ENCODE assay signal across 24 cellular contexts in the genomic region with DNA sequence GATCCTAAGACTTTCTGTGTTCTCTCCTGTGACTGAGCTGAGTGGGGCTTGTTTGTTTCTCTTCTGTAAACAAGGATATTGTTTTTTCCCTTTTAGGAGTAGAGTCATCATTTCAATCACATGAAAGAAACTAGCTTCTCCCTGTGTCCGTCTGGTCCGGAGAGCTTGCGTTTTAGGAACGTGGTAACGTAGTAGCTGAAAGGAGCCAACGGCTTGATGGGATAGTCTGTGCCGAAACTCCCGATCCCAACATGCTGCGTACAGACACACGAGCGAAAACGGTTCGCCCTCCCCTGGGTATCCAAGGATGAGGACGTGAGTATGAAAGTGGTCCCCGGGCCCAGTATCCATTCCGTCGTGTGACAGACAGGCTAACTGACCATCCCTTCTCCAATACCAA.
DNase-seq lines count a peak whose midpoint lies in the region; ATAC-seq and TF ChIP-seq lines count a peak whose summit lies in the region.
"Had no signal": no experiment of that assay in that cellular context is flagged by ENCODE, and none has a peak within 500 bp of the region (broad histone marks: within the 10 kb centered on the region; RNA-seq: fewer than 3 reads in every experiment).

No MANE protein-coding gene starts in this region.

- no peak overlapping the region for H3K27ac Mint-ChIP-seq in Calu3 (ENCODE audit: unreplicated experiment)
- peak overlapping the region; percentile 62 for H3K27ac Mint-ChIP-seq in endodermal cell
- H3K27ac Mint-ChIP-seq in progenitor cell of endocrine pancreas: peak overlapping the region; percentile 38
- H3K27ac Mint-ChIP-seq: CD4-positive, alpha-beta memory T cell had no signal

- no peak for ATAC-seq in PC-3
- ATAC-seq in GM18520 (IDR thresholded peaks at IDR 0.05; ENCODE audit: unreplicated experiment): no peak
- ATAC-seq: A549, SK-N-SH treated with all-trans-retinoic acid at 6 μM for 48 hours had no signal

- no peaks in the 10 kb centered on the region for H3K9me3 Mint-ChIP-seq in Calu3 (ENCODE audit: low read depth, unreplicated experiment)
- no peaks in the 10 kb centered on the region for H3K9me3 Mint-ChIP-seq in endodermal cell
- H3K9me3 Mint-ChIP-seq in progenitor cell of endocrine pancreas (ENCODE audit: low read depth): no peaks in the 10 kb centered on the region
- H3K9me3 Mint-ChIP-seq: CD4-positive, alpha-beta memory T cell had no signal

- CTCF ChIA-PET in Calu3 (lab: Charles Lee): interaction anchor here (0.7 kb wide), 1 partner anchor 11 kb away, joined by 7 read pairs; no protein-coding TSS in a partner anchor
- CTCF ChIA-PET in PC-3 (lab: Charles Lee): no interaction called here

- WGBS in endodermal cell (ENCODE audit: insufficient coverage in 1 of 2, insufficient read length in 1 of 2), 2 experiments: 95 to 98% methylated on average over 10 to 15 of the region's 17 CpGs

- H3K4me3 Mint-ChIP-seq in Calu3 (ENCODE audit: low read depth, unreplicated experiment) (no peak overlapping the region), endodermal cell (no peak overlapping the region), progenitor cell of endocrine pancreas (ENCODE audit: low read depth) (no peak overlapping the region)
- H3K4me3 Mint-ChIP-seq: CD4-positive, alpha-beta memory T cell had no signal

- H3K27me3 Mint-ChIP-seq in Calu3 (ENCODE audit: unreplicated experiment) (no peaks in the 10 kb centered on the region), endodermal cell (ENCODE audit: insufficient read depth) (no peaks in the 10 kb centered on the region), progenitor cell of endocrine pancreas (no peaks in the 10 kb centered on the region)
- H3K27me3 Mint-ChIP-seq: CD4-positive, alpha-beta memory T cell had no signal

- H3K27me3 ChIP-seq in PC-3 (ENCODE audit: low read length): no peaks in the 10 kb centered on the region
- no peaks in the 10 kb centered on the region for H3K27me3 ChIP-seq in endodermal cell (ENCODE audit: control insufficient read depth, insufficient read depth, low read length, poor library complexity, severe bottlenecking)
- H3K27me3 ChIP-seq: Peyer's patch had no signal

- H4K20me1 ChIP-seq in PC-3 (ENCODE audit: low read length): no peaks in the 10 kb centered on the region

- H3K36me3 ChIP-seq in PC-3 (ENCODE audit: low read depth, low read length) (peaks cover 16% of the 10 kb centered on the region; the same call in 1 of the 2 replicates), endodermal cell (ENCODE audit: control insufficient read depth, insufficient read depth, low read length) (peaks cover 67% of the 10 kb centered on the region)

- H3K9me3 ChIP-seq in PC-3 (ENCODE audit: low read length) (no peaks in the 10 kb centered on the region), endodermal cell (ENCODE audit: control insufficient read depth, low read length) (no peaks in the 10 kb centered on the region)
- H3K9me3 ChIP-seq: A549, Peyer's patch had no signal

- H3K9ac ChIP-seq in PC-3 (ENCODE audit: low read length) (no peak overlapping the region), endodermal cell (ENCODE audit: extremely low read depth, low read length, poor library complexity, severe bottlenecking) (no peak overlapping the region)

- intact Hi-C loops in Calu3 (cut with micrococcal nuclease; ENCODE audit: unreplicated experiment) (loop anchor here (10.0 kb wide), 2 partner anchors 285 to 415 kb away; no protein-coding TSS in a partner anchor), PC-3 (cut with micrococcal nuclease) (no loop called here)

- no peaks in the 10 kb centered on the region for H3K9me2 ChIP-seq in PC-3 (replicated peaks; ENCODE audit: low read length)

- H3K4me1 ChIP-seq in PC-3 (ENCODE audit: insufficient read depth, low read length) (peaks cover 15% of the 10 kb centered on the region), endodermal cell (ENCODE audit: control insufficient read depth, insufficient read depth, low read length) (no peaks in the 10 kb centered on the region)
- H3K4me1 ChIP-seq: Peyer's patch had no signal

- H3K79me2 ChIP-seq in PC-3 (ENCODE audit: low read length): no peaks in the 10 kb centered on the region

- peaks cover 31% of the 10 kb centered on the region for H3K36me3 Mint-ChIP-seq in Calu3 (ENCODE audit: insufficient read depth, unreplicated experiment)
- peaks cover 25% of the 10 kb centered on the region for H3K36me3 Mint-ChIP-seq in endodermal cell (ENCODE audit: low read depth)
- peaks cover 18% of the 10 kb centered on the region for H3K36me3 Mint-ChIP-seq in progenitor cell of endocrine pancreas (ENCODE audit: insufficient read depth)

- H2AFZ ChIP-seq in PC-3 (ENCODE audit: low read length): no peak overlapping the region

- no peak overlapping the region for H3K27ac ChIP-seq in PC-3 (ENCODE audit: low read length)
- no peak overlapping the region for H3K27ac ChIP-seq in endodermal cell (ENCODE audit: low read depth, low read length)
- H3K27ac ChIP-seq: A549, Peyer's patch had no signal

- H3K4me2 ChIP-seq in PC-3 (ENCODE audit: low read length): no peak overlapping the region
- H3K4me2 ChIP-seq: A549 had no signal

- BruUV-seq in Calu3 (replicated peaks; lab: Mats Ljungman, UMichigan): TSS peak; percentile 60
- BruUV-seq in PC-3 (replicated peaks; lab: Mats Ljungman, UMichigan): TSS peak; percentile 24

- H3K4me1 Mint-ChIP-seq in Calu3 (ENCODE audit: low read depth, unreplicated experiment): peaks cover 23% of the 10 kb centered on the region
- peaks cover 14% of the 10 kb centered on the region for H3K4me1 Mint-ChIP-seq in endodermal cell
- peaks cover 6% of the 10 kb centered on the region for H3K4me1 Mint-ChIP-seq in progenitor cell of endocrine pancreas (ENCODE audit: low read depth)

- H3K4me3 ChIP-seq in PC-3 (ENCODE audit: low read length): no peak overlapping the region
- H3K4me3 ChIP-seq in endodermal cell (ENCODE audit: low read length): no peak overlapping the region
- H3K4me3 ChIP-seq: A549, Peyer's patch had no signal

- H3F3A ChIP-seq in PC-3 (ENCODE audit: low read length, unreplicated experiment): peaks cover 3% of the 10 kb centered on the region

- TF ChIP-seq CTCF in Calu3 (IDR thresholded peaks at IDR 0.05; ENCODE audit: unreplicated experiment) (no peak), PC-3 (conservative IDR thresholded peaks at IDR 0.05; ENCODE audit: low read depth, low read length) (no peak), endodermal cell (conservative IDR thresholded peaks at IDR 0.05) (no peak), progenitor cell of endocrine pancreas (IDR thresholded peaks at IDR 0.05; ENCODE audit: unreplicated experiment) (no peak)

- DNase-seq in Calu3: no peak
- no peak for DNase-seq in PC-3
- DNase-seq in endodermal cell: no peak
- DNase-seq in progenitor cell of endocrine pancreas (ENCODE audit: low spot score, unreplicated experiment): no peak
- DNase-seq in DMS53 treated with DMSO at 0.1 percent for 48 hours (lab: John Stamatoyannopoulos, UW; ENCODE audit: unreplicated experiment): no peak
- no peak for DNase-seq in SK-N-DZ (ENCODE audit: low spot score)
- DNase-seq: C1 segment of cervical spinal cord; CD4-positive, alpha-beta memory T cell; COR-L47; DMS 273 treated with DMSO at 0.1 percent for 48 hours; DMS79 treated with DMSO at 0.1 percent for 48 hours; GF-D8; KG1; MM.1S; NCI-H2029; NCI-H446 treated with DMSO at 0.1 percent for 48 hours; NCI-H526; NCI-H82; NK-92 treated with Interleukin-12 subunit alpha and Interleukin-12 subunit beta, amount 100 ng/mL, for 24 hours; Peyer's patch; SIG-M5 had no signal

- POLR2A ChIA-PET in PC-3 (lab: Charles Lee; ENCODE audit: unreplicated experiment): no interaction called here
